ENCODE assay signal across 13 cellular contexts in the genomic region with DNA sequence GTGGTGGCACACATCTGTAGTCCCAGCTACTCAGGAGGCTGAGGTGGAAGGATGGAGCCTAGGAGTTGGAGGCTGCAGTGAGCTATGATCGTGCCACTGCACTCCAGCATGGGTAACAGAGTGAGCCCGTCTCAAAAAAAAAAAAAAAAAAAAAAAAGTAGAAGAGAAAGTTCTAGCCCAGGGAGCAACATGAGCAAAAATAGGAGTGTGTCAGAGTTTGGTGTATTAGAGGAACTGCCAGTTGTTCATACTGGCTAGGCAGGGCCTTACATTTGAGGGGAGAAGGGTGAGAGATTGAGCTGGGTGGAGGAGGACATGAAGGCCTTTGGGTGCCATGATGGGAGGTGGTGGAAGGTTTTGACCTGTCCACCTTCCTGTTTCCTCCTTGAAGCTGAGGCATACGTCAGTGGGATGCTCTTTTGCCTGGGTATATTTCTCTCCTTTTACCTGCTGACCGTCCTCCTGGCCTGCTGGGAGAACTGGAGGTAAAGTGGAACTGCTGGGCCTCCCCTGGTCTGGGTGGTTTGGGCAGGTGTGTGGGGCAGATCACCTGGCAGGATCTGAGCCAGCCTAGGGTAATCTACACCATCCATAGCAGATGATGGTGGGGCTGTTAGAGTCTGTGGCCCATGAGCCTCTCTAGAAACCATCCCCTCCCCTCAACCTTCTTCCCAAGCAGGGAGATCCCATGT.
DNase-seq lines count a peak whose midpoint lies in the region; ATAC-seq and TF ChIP-seq lines count a peak whose summit lies in the region.
"Had no signal": no experiment of that assay in that cellular context is flagged by ENCODE, and none has a peak within 500 bp of the region (broad histone marks: within the 10 kb centered on the region; RNA-seq: fewer than 3 reads in every experiment).

No MANE protein-coding gene starts in this region.

- ATAC-seq in stimulated activated memory B cell treated with anti-CD40 and anti-IgM and Interleukin-4, amounts not matched to agents 10 μg/mL and 1 μg/mL and 100 μg/mL, for 72 hours = peak; percentile 64
- ATAC-seq: K562 had no signal

- no peaks in the 10 kb centered on the region for H3K9me3 Mint-ChIP-seq in dendritic cell treated with granulocyte-macrophage colony-stimulating factor and Interleukin-4, amounts not matched to agents 40 ng/mL and 50 ng/mL, for 4 days
- H3K9me3 Mint-ChIP-seq in stimulated activated memory B cell treated with anti-CD40 and anti-IgM and Interleukin-4, amounts not matched to agents 10 μg/mL and 1 μg/mL and 100 μg/mL, for 72 hours = no peaks in the 10 kb centered on the region

- no peak for TF ChIP-seq CTCF in NB4 (IDR thresholded peaks at IDR 0.05; ENCODE audit: low read depth, low read length)

- no peak overlapping the region for H3K4me3 ChIP-seq in NB4 (ENCODE audit: low read depth, low read length)
- H3K4me3 ChIP-seq: K562, SJSA1 had no signal

- H3K27me3 Mint-ChIP-seq in dendritic cell treated with granulocyte-macrophage colony-stimulating factor and Interleukin-4, amounts not matched to agents 40 ng/mL and 50 ng/mL, for 4 days = no peaks in the 10 kb centered on the region
- H3K27me3 Mint-ChIP-seq in stimulated activated memory B cell treated with anti-CD40 and anti-IgM and Interleukin-4, amounts not matched to agents 10 μg/mL and 1 μg/mL and 100 μg/mL, for 72 hours = no peaks in the 10 kb centered on the region

- peak overlapping the region; percentile 52 for H3K4me3 Mint-ChIP-seq in dendritic cell treated with granulocyte-macrophage colony-stimulating factor and Interleukin-4, amounts not matched to agents 40 ng/mL and 50 ng/mL, for 4 days
- H3K4me3 Mint-ChIP-seq in stimulated activated memory B cell treated with anti-CD40 and anti-IgM and Interleukin-4, amounts not matched to agents 10 μg/mL and 1 μg/mL and 100 μg/mL, for 72 hours = peak overlapping the region; percentile 50

- intact Hi-C loops in dendritic cell treated with granulocyte-macrophage colony-stimulating factor and Interleukin-4, amounts not matched to agents 40 ng/mL and 50 ng/mL, for 4 days (cut with micrococcal nuclease) = no loop called here

- H3K4me1 Mint-ChIP-seq in dendritic cell treated with granulocyte-macrophage colony-stimulating factor and Interleukin-4, amounts not matched to agents 40 ng/mL and 50 ng/mL, for 4 days (ENCODE audit: low read depth) = peaks cover 73% of the 10 kb centered on the region
- peaks cover 80% of the 10 kb centered on the region for H3K4me1 Mint-ChIP-seq in stimulated activated memory B cell treated with anti-CD40 and anti-IgM and Interleukin-4, amounts not matched to agents 10 μg/mL and 1 μg/mL and 100 μg/mL, for 72 hours

- peaks cover 99% of the 10 kb centered on the region for H3K36me3 Mint-ChIP-seq in dendritic cell treated with granulocyte-macrophage colony-stimulating factor and Interleukin-4, amounts not matched to agents 40 ng/mL and 50 ng/mL, for 4 days (ENCODE audit: low read depth)
- peaks cover 76% of the 10 kb centered on the region for H3K36me3 Mint-ChIP-seq in stimulated activated memory B cell treated with anti-CD40 and anti-IgM and Interleukin-4, amounts not matched to agents 10 μg/mL and 1 μg/mL and 100 μg/mL, for 72 hours

- TF ChIP-seq POLR2A in NB4 (IDR thresholded peaks at IDR 0.05; ENCODE audit: extremely low read depth, insufficient read length) = no peak

- DNase-seq in activated CD8-positive, alpha-beta memory T cell treated with anti-CD3 and anti-CD28 coated beads, Interleukin-2, amount 50 U/mL, for 48 hours = peak; percentile 35
- DNase-seq in activated CD8-positive, alpha-beta memory T cell treated with anti-CD3 and anti-CD28 coated beads for 24 hours = no peak
- DNase-seq in NB4 (ENCODE audit: low read depth) = peak; percentile 53
- no peak for DNase-seq in NCI-H774 (lab: John Stamatoyannopoulos, UW)
- DNase-seq in stimulated activated naive CD4-positive, alpha-beta T cell (lab: John Stamatoyannopoulos, UW) = no peak
- DNase-seq in DMS79 (lab: John Stamatoyannopoulos, UW) = no peak
- DNase-seq: activated CD4-positive, alpha-beta T cell treated with anti-CD3 and anti-CD28 coated beads, Interleukin-2, amount 50 U/mL, for 1 hour; anterior cingulate cortex; stimulated activated CD4-positive, alpha-beta T cell treated with anti-CD3 and anti-CD28 coated beads, Interleukin-12 subunit alpha, Interleukin-12 subunit beta, amount 100 ng/mL, for 4 hours had no signal

- H3K27ac Mint-ChIP-seq in dendritic cell treated with granulocyte-macrophage colony-stimulating factor and Interleukin-4, amounts not matched to agents 40 ng/mL and 50 ng/mL, for 4 days = peak overlapping the region; percentile 84
- peak overlapping the region; percentile 87 for H3K27ac Mint-ChIP-seq in stimulated activated memory B cell treated with anti-CD40 and anti-IgM and Interleukin-4, amounts not matched to agents 10 μg/mL and 1 μg/mL and 100 μg/mL, for 72 hours

Comparison
In these comparisons a context has a peak if more than half of its experiments do, and no peak if none do; other contexts are left out.
1. DNase-seq: peak in activated CD8-positive, alpha-beta memory T cell treated with anti-CD3 and anti-CD28 coated beads, Interleukin-2, amount 50 U/mL, for 48 hours (single experiment) and NB4 (single experiment); none in activated CD8-positive, alpha-beta memory T cell treated with anti-CD3 and anti-CD28 coated beads for 24 hours (single experiment), NCI-H774 (single experiment), stimulated activated naive CD4-positive, alpha-beta T cell (0 of 6) and DMS79 (single experiment).